Comparison of ENCODE assay signal across 24 cellular contexts in the genomic region with DNA sequence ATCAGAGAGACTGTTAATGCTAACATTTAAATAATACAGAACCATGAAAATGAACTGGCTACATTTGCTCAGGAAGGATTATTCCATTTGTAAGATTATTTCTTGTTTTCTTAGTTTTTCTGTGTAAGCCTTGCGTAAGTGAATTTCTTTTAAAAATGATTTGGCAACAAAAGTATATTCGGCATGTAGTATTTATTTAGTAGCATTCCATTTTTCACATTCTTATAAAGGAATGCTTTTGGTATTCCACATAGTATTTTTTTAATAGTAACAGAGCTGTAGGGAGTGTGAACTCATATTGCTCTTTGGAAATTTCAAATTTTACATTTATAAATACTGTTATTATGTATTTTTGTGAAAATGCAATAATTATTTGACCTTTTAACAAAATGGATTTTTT. TPM values are rescaled to one million over a fixed set of nuclear protein-coding genes. Genes with fewer than 3 reads are reported as not detected.
A peak's percentile ranks its signal among the peaks of the same experiment; 100 is the strongest.
DNase-seq lines count a peak whose midpoint lies in the region; ATAC-seq and TF ChIP-seq lines count a peak whose summit lies in the region.
"Had no signal": no experiment of that assay in that cellular context is flagged by ENCODE, and none has a peak within 500 bp of the region (broad histone marks: within the 10 kb centered on the region; RNA-seq: fewer than 3 reads in every experiment).

No MANE protein-coding gene starts in this region.

- H3K27ac Mint-ChIP-seq in osteocyte (ENCODE audit: unreplicated experiment) (peak overlapping the region; percentile 72), CD14-positive monocyte (no peak overlapping the region)
- H3K27ac Mint-ChIP-seq in CD4-positive, alpha-beta T cell: no peak overlapping the region
- H3K27ac Mint-ChIP-seq: activated naive CD8-positive, alpha-beta T cell treated with anti-CD3 and anti-CD28 coated beads for 36 hours; activated T-helper 17 cell treated with anti-CD3 and anti-CD28 coated beads, Interleukin-2, amount 50 U/mL, for 72 hours; naive thymus-derived CD4-positive, alpha-beta T cell had no signal

- peak overlapping the region; percentile 15; the same call in 1 of the 2 replicates for H3K4me3 ChIP-seq in WI38 (ENCODE audit: low read depth, low read length)
- H3K4me3 ChIP-seq: lung, pancreas, sigmoid colon, stomach, vagina had no signal

- H3K36me3 Mint-ChIP-seq in osteocyte (ENCODE audit: unreplicated experiment): peaks cover 6% of the 10 kb centered on the region
- no peaks in the 10 kb centered on the region for H3K36me3 Mint-ChIP-seq in CD14-positive monocyte
- no peaks in the 10 kb centered on the region for H3K36me3 Mint-ChIP-seq in CD4-positive, alpha-beta T cell (ENCODE audit: low read depth)
- H3K36me3 Mint-ChIP-seq: activated naive CD8-positive, alpha-beta T cell treated with anti-CD3 and anti-CD28 coated beads for 36 hours; naive thymus-derived CD4-positive, alpha-beta T cell had no signal

- TF ChIP-seq CTCF in WI38 (IDR thresholded peaks at IDR 0.05; ENCODE audit: low read depth, low read length) (no peak), osteocyte (IDR thresholded peaks at IDR 0.05) (no peak), CD14-positive monocyte (IDR thresholded peaks at IDR 0.05) (no peak)
- TF ChIP-seq CTCF in CD4-positive, alpha-beta T cell (IDR thresholded peaks at IDR 0.05): no peak

- no peaks in the 10 kb centered on the region for H3K9me3 ChIP-seq in CD4-positive, alpha-beta T cell (ENCODE audit: control insufficient read depth, low read length)
- H3K9me3 ChIP-seq: pancreas, sigmoid colon, stomach, vagina had no signal

- ATAC-seq in CD4-positive, alpha-beta T cell (ENCODE audit: poor library complexity): no peak
- ATAC-seq: activated T-helper 17 cell treated with anti-CD3 and anti-CD28 coated beads, Interleukin-2, amount 50 U/mL, for 72 hours; naive thymus-derived CD4-positive, alpha-beta T cell had no signal

- POLR2A ChIA-PET in CD4-positive, alpha-beta T cell (lab: Charles Lee): no interaction called here

- H3K9me3 Mint-ChIP-seq in osteocyte (ENCODE audit: unreplicated experiment) (no peaks in the 10 kb centered on the region), CD14-positive monocyte (peaks cover 0 to 5% (median 0%) of the 10 kb centered on the region in 7 donors)
- H3K9me3 Mint-ChIP-seq in CD4-positive, alpha-beta T cell: no peaks in the 10 kb centered on the region

- no peak overlapping the region for H3K4me3 Mint-ChIP-seq in osteocyte (ENCODE audit: unreplicated experiment)
- H3K4me3 Mint-ChIP-seq in CD14-positive monocyte: no peak overlapping the region
- no peak overlapping the region for H3K4me3 Mint-ChIP-seq in CD4-positive, alpha-beta T cell
- H3K4me3 Mint-ChIP-seq: activated naive CD8-positive, alpha-beta T cell treated with anti-CD3 and anti-CD28 coated beads for 36 hours; activated T-helper 17 cell treated with anti-CD3 and anti-CD28 coated beads, Interleukin-2, amount 50 U/mL, for 72 hours; naive thymus-derived CD4-positive, alpha-beta T cell had no signal

- no peaks in the 10 kb centered on the region for H3K27me3 ChIP-seq in CD4-positive, alpha-beta T cell (ENCODE audit: control insufficient read depth, insufficient read depth, low read length)
- H3K27me3 ChIP-seq: pancreas, sigmoid colon, stomach, vagina had no signal

- no peaks in the 10 kb centered on the region for H3K27me3 Mint-ChIP-seq in osteocyte (ENCODE audit: unreplicated experiment)
- H3K27me3 Mint-ChIP-seq in CD14-positive monocyte (ENCODE audit: low read depth in 3 of 3): peaks cover 0 to 2% (median 0%) of the 10 kb centered on the region in 3 donors
- H3K27me3 Mint-ChIP-seq in CD4-positive, alpha-beta T cell: no peaks in the 10 kb centered on the region
- H3K27me3 Mint-ChIP-seq: activated naive CD8-positive, alpha-beta T cell treated with anti-CD3 and anti-CD28 coated beads for 36 hours; activated T-helper 17 cell treated with anti-CD3 and anti-CD28 coated beads, Interleukin-2, amount 50 U/mL, for 72 hours; naive thymus-derived CD4-positive, alpha-beta T cell had no signal

- H3K4me1 Mint-ChIP-seq in osteocyte (ENCODE audit: unreplicated experiment) (peaks cover 56% of the 10 kb centered on the region), CD14-positive monocyte (no peaks in the 10 kb centered on the region)
- no peaks in the 10 kb centered on the region for H3K4me1 Mint-ChIP-seq in CD4-positive, alpha-beta T cell (ENCODE audit: low read depth)
- H3K4me1 Mint-ChIP-seq: activated naive CD8-positive, alpha-beta T cell treated with anti-CD3 and anti-CD28 coated beads for 36 hours; activated T-helper 17 cell treated with anti-CD3 and anti-CD28 coated beads, Interleukin-2, amount 50 U/mL, for 72 hours; naive thymus-derived CD4-positive, alpha-beta T cell had no signal

- intact Hi-C loops in CD14-positive monocyte (cut with micrococcal nuclease): no loop called here
- intact Hi-C loops in CD4-positive, alpha-beta T cell (cut with DNase I, micrococcal nuclease): no loop called here

- no peak overlapping the region for H3K27ac ChIP-seq in CD4-positive, alpha-beta T cell (ENCODE audit: low read depth, low read length)
- H3K27ac ChIP-seq: pancreas, stomach, vagina had no signal

- CTCF ChIA-PET in CD4-positive, alpha-beta T cell (lab: Charles Lee): no interaction called here

- DNase-seq in AG08396 (ENCODE audit: low spot score) (peak; percentile 14), fibroblast of gingiva (ENCODE audit: low read depth) (peak; percentile 67), osteocyte (ENCODE audit: extremely low spot score, unreplicated experiment) (no peak), occipital lobe (lab: John Stamatoyannopoulos, UW) (no peak), CD14-positive monocyte (ENCODE audit: low spot score) (no peak)
- no peak for DNase-seq in stimulated activated CD4-positive, alpha-beta T cell treated with anti-CD3 and anti-CD28 coated beads, Interleukin-2, amount 100 ng/mL, for 48 hours
- DNase-seq in CD4-positive, alpha-beta T cell: no peak
- DNase-seq: activated naive CD8-positive, alpha-beta T cell treated with anti-CD3 and anti-CD28 coated beads for 36 hours; central memory CD4-positive, alpha-beta T cell; COR-L47; effector memory CD4-positive, alpha-beta T cell; GOT3; naive thymus-derived CD4-positive, alpha-beta T cell; NCI-H1417; NCI-H2107; NCI-H524; pancreas; sigmoid colon; stomach had no signal

RNA-seq across cellular contexts. Expression of a gene that starts 1.0 kb away (rescaled TPM):
- total RNA-seq in osteocyte (0.13 and 0.35 TPM in 2 replicates), occipital lobe (1.9 TPM)
- polyA plus RNA-seq in CD14-positive monocyte: not detected
- not detected for total RNA-seq in CD4-positive, alpha-beta T cell
- total RNA-seq: activated naive CD8-positive, alpha-beta T cell treated with anti-CD3 and anti-CD28 coated beads for 36 hours; activated T-helper 17 cell treated with anti-CD3 and anti-CD28 coated beads, Interleukin-2, amount 50 U/mL, for 72 hours; Daoy; naive thymus-derived CD4-positive, alpha-beta T cell had no signal
- polyA plus RNA-seq: naive thymus-derived CD4-positive, alpha-beta T cell; sigmoid colon had no signal

Comparison
In these comparisons a context has a peak if more than half of its experiments do, and no peak if none do; other contexts are left out.
1. DNase-seq: peak in AG08396 (single experiment) and fibroblast of gingiva (single experiment); none in osteocyte (single experiment), occipital lobe (single experiment), stimulated activated CD4-positive, alpha-beta T cell treated with anti-CD3 and anti-CD28 coated beads, Interleukin-2, amount 100 ng/mL, for 48 hours (0 of 2), CD14-positive monocyte (single experiment) and CD4-positive, alpha-beta T cell (0 of 10).